In genomic region chr3:110814170-110815007, GRCh38 we compare ENCODE assay signal across 8 cellular contexts.
A peak's percentile ranks its signal among the peaks of the same experiment; 100 is the strongest.
DNase-seq lines count a peak whose midpoint lies in the region; ATAC-seq and TF ChIP-seq lines count a peak whose summit lies in the region.

No MANE protein-coding gene starts in this region.

- H3K4ac ChIP-seq in mesendoderm (ENCODE audit: low read depth, low read length) = no peak overlapping the region

- no peaks in the 10 kb centered on the region for H3K79me1 ChIP-seq in mesendoderm (ENCODE audit: low read length)

- no peak overlapping the region for H3K56ac ChIP-seq in mesendoderm (ENCODE audit: low read length)

- no peak overlapping the region for H4K5ac ChIP-seq in mesendoderm (ENCODE audit: low read length)

- no peak overlapping the region for H3K23ac ChIP-seq in mesendoderm (ENCODE audit: low read length)

- H3K18ac ChIP-seq in mesendoderm (ENCODE audit: low read length) = no peak overlapping the region

- no peak overlapping the region for H3K9ac ChIP-seq in mesendoderm (ENCODE audit: low read length)

- H3K27ac ChIP-seq in mesendoderm (ENCODE audit: low read depth, low read length) = no peak overlapping the region
- H3K27ac ChIP-seq in upper lobe of right lung = no peak overlapping the region

- ATAC-seq in GM19438 (IDR thresholded peaks at IDR 0.05; ENCODE audit: low read depth, unreplicated experiment) (peak; percentile 58), HG03378 (IDR thresholded peaks at IDR 0.05; ENCODE audit: unreplicated experiment) (peak; percentile 93), upper lobe of right lung (no peak)

- no peak overlapping the region for H2BK5ac ChIP-seq in mesendoderm (ENCODE audit: low read length)

- H2BK15ac ChIP-seq in mesendoderm (replicated peaks; ENCODE audit: low read depth) = no peak overlapping the region

- H3K4me3 ChIP-seq in mesendoderm (ENCODE audit: low read length) (no peak overlapping the region), upper lobe of right lung (no peak overlapping the region)

- no CpG with 5 or more reads among the region's 5 CpGs for WGBS in mesendoderm (ENCODE audit: extremely low coverage, insufficient coverage, low lambda C conversion rate)

- no peaks in the 10 kb centered on the region for H3K4me1 ChIP-seq in mesendoderm (ENCODE audit: control insufficient read depth, low read depth, low read length)
- H3K4me1 ChIP-seq in upper lobe of right lung = no peaks in the 10 kb centered on the region

- H3K36me3 ChIP-seq in mesendoderm (ENCODE audit: control insufficient read depth, insufficient read depth, low read length) = no peaks in the 10 kb centered on the region
- no peaks in the 10 kb centered on the region for H3K36me3 ChIP-seq in upper lobe of right lung

- H2BK120ac ChIP-seq in mesendoderm (ENCODE audit: low read depth, low read length) = no peak overlapping the region

- H3K4me2 ChIP-seq in mesendoderm (ENCODE audit: low read length) = no peak overlapping the region

- peak; percentile 79 for DNase-seq in AG09319 (ENCODE audit: extremely low read depth, low read depth)
- peak; percentile 59 for DNase-seq in activated CD8-positive, alpha-beta memory T cell treated with anti-CD3 and anti-CD28 coated beads for 24 hours
- DNase-seq in mesendoderm = peak; percentile 14
- no peak for DNase-seq in NOMO-1 treated with dmso at 0.1 percent for 144 hours (lab: John Stamatoyannopoulos, UW; ENCODE audit: unreplicated experiment)
- DNase-seq in inferior parietal cortex (ENCODE audit: extremely low spot score) = no peak
- no peak for DNase-seq in upper lobe of right lung

- no peak overlapping the region for H4K8ac ChIP-seq in mesendoderm (ENCODE audit: low read depth, low read length)

- no peak overlapping the region for H2AK5ac ChIP-seq in mesendoderm (ENCODE audit: low read length)

- TF ChIP-seq CTCF in AG09319 (IDR thresholded peaks at IDR 0.05; ENCODE audit: low read depth, low read length) (no peak), upper lobe of right lung (IDR thresholded peaks at IDR 0.05) (no peak)

- H3K27me3 ChIP-seq in mesendoderm (ENCODE audit: insufficient read depth, low read length, poor library complexity) (no peaks in the 10 kb centered on the region), upper lobe of right lung (no peaks in the 10 kb centered on the region)

- no peaks in the 10 kb centered on the region for H3K79me2 ChIP-seq in mesendoderm (ENCODE audit: control insufficient read depth, insufficient read depth, low read length)

- intact Hi-C loops in upper lobe of right lung (cut with DNase I) = no loop called here

- H3K9me3 ChIP-seq in upper lobe of right lung = no peaks in the 10 kb centered on the region

Comparison
In these comparisons a context has a peak if more than half of its experiments do, and no peak if none do; other contexts are left out.
1. DNase-seq: peak in AG09319 (single experiment), activated CD8-positive, alpha-beta memory T cell treated with anti-CD3 and anti-CD28 coated beads for 24 hours (single experiment) and mesendoderm (single experiment); none in NOMO-1 treated with dmso at 0.1 percent for 144 hours (single experiment), inferior parietal cortex (single experiment) and upper lobe of right lung (single experiment).